ENCODE assay signal across 8 cellular contexts in genomic region chr16:75109732-75110243, GRCh38. TPM values are rescaled to one million over a fixed set of nuclear protein-coding genes. Genes with fewer than 3 reads are reported as not detected.
DNase-seq lines count a peak whose midpoint lies in the region; ATAC-seq and TF ChIP-seq lines count a peak whose summit lies in the region.
"Had no signal": no experiment of that assay in that cellular context is flagged by ENCODE, and none has a peak within 500 bp of the region (broad histone marks: within the 10 kb centered on the region; RNA-seq: fewer than 3 reads in every experiment).

No MANE protein-coding gene starts in this region.

- peak; percentile 36 for DNase-seq in H9
- peak; percentile 16 for DNase-seq in RPMI7951 (ENCODE audit: low read depth)
- DNase-seq in epithelial cell of prostate (ENCODE audit: low read depth, low spot score) = no peak
- DNase-seq in posterior vena cava (ENCODE audit: low spot score) = peak; percentile 67
- DNase-seq in NCI-H774 (lab: John Stamatoyannopoulos, UW) = no peak

- peaks cover 42 to 56% of the 10 kb centered on the region in 2 experiments for H3K4me1 Mint-ChIP-seq in H9

- H3K36me3 Mint-ChIP-seq in H9 (ENCODE audit: insufficient read depth in 1 of 3, low read depth in 3 of 3) = peaks cover 0 to 19% (median 14%) of the 10 kb centered on the region in 3 experiments; a peak in 5 of 7 replicates

- H3K27ac Mint-ChIP-seq in H9 = peak overlapping the region; percentile 17 to 62 (median 50); a peak in 4 of 7 replicates

- H3T11ph ChIP-seq in H9 (ENCODE audit: low read length) = no peak overlapping the region

- no peak overlapping the region for H4K5ac ChIP-seq in H9 (ENCODE audit: insufficient read length, low read depth, low read length)

- no peak overlapping the region for H3K4ac ChIP-seq in H9 (ENCODE audit: low read depth, low read length)

- H3K79me1 ChIP-seq in H9 (ENCODE audit: insufficient read depth, low read depth, low read length, poor library complexity, severe bottlenecking) = no peaks in the 10 kb centered on the region

- H3K56ac ChIP-seq in H9 (ENCODE audit: insufficient read length, low read depth, low read length) = no peak overlapping the region

- H3K4me3 Mint-ChIP-seq in H9 = no peak overlapping the region; a peak in 1 of 5 replicates

- no peak overlapping the region for H4K8ac ChIP-seq in H9 (replicated peaks; ENCODE audit: insufficient read length, low read depth, low read length)

- H2AFZ ChIP-seq in H9 (ENCODE audit: low read length) = no peak overlapping the region

- no peak overlapping the region for H2BK15ac ChIP-seq in H9 (ENCODE audit: low read depth, low read length)

- H3K23me2 ChIP-seq in H9 (ENCODE audit: insufficient read length, low read depth, low read length, poor library complexity, severe bottlenecking) = no peaks in the 10 kb centered on the region

- no peak overlapping the region for H3K4me2 ChIP-seq in H9 (ENCODE audit: insufficient read depth, insufficient read length, low read length)

- no peak overlapping the region for H3K23ac ChIP-seq in H9 (ENCODE audit: insufficient read length, low read depth, low read length)

- H3K9ac ChIP-seq in H9 (ENCODE audit: extremely low read depth, insufficient read length, low read length) = no peak overlapping the region

- no peak overlapping the region for H2AK5ac ChIP-seq in H9 (ENCODE audit: insufficient read length, low read length)

- no peak for ATAC-seq in GM21576 (IDR thresholded peaks at IDR 0.05; ENCODE audit: unreplicated experiment)
- ATAC-seq in GM18909 (IDR thresholded peaks at IDR 0.05; ENCODE audit: poor library complexity, unreplicated experiment) = no peak

- no peak overlapping the region for H4K91ac ChIP-seq in H9 (ENCODE audit: insufficient read length, low read depth, low read length)

- H3K9me3 Mint-ChIP-seq in H9 = no peaks in the 10 kb centered on the region

- H2BK120ac ChIP-seq in H9 (ENCODE audit: low read depth, low read length, poor library complexity, severe bottlenecking) = no peak overlapping the region

- no peak for TF ChIP-seq CTCF in H9 (conservative IDR thresholded peaks at IDR 0.05)

- H3K79me2 ChIP-seq in H9 (ENCODE audit: insufficient read depth, low read length) = no peaks in the 10 kb centered on the region

- intact Hi-C loops in posterior vena cava (cut with DNase I) = loop anchor here (2.0 to 10.0 kb wide), 2 partner anchors 65 to 111 kb away; partner anchors contain the start of gene ZNRF1 (in 2 of the 2)

- H2BK20ac ChIP-seq in H9 (ENCODE audit: low read depth, low read length, poor library complexity, severe bottlenecking) = no peak overlapping the region

- H2BK12ac ChIP-seq in H9 (ENCODE audit: insufficient read length, low read depth, low read length) = no peak overlapping the region

- H3K27ac ChIP-seq in H9 (ENCODE audit: insufficient read length, low read depth, low read length) (no peak overlapping the region), epithelial cell of prostate (peak overlapping the region; percentile 80)

- no CpG with 5 or more reads among the region's 10 CpGs for WGBS in H9 (ENCODE audit: extremely low coverage, insufficient read length, low lambda C conversion rate)

- H3K9me3 ChIP-seq in H9 (ENCODE audit: control insufficient read depth, low read depth, low read length) = no peaks in the 10 kb centered on the region

- no peaks in the 10 kb centered on the region for H3K27me3 ChIP-seq in H9 (ENCODE audit: insufficient read depth, low read length)

- H3K27me3 Mint-ChIP-seq in H9 (ENCODE audit: low read depth) = peaks cover 4% of the 10 kb centered on the region; the same call in 1 of the 2 replicates

- H2BK5ac ChIP-seq in H9 (ENCODE audit: insufficient read length, low read length) = no peak overlapping the region

- H3K18ac ChIP-seq in H9 (ENCODE audit: insufficient read length, low read depth, low read length) = no peak overlapping the region

- H4K20me1 ChIP-seq in H9 (ENCODE audit: control insufficient read depth, insufficient read depth, insufficient read length) = no peaks in the 10 kb centered on the region

- H3K14ac ChIP-seq in H9 (ENCODE audit: insufficient read depth, low read length) = no peak overlapping the region

- H3K4me1 ChIP-seq in H9 (ENCODE audit: insufficient read depth, low read length) = peaks cover 6% of the 10 kb centered on the region; the same call in 1 of the 2 replicates

RNA-seq across cellular contexts. Expression of gene LDHD, which starts 6.8 kb away (rescaled TPM):
- total RNA-seq in H9 (2021) (14.5 and 14.7 TPM in 2 replicates), posterior vena cava (1 to 10 TPM in 1 of 2 donors, under 1 TPM in 1; 0.52 to 2.3 TPM)
- total RNA-seq in RPMI7951 (2014; rRNA removed; shearing (Covaris generic)) = 0.68 and 0.96 TPM in 2 replicates
- total RNA-seq: kidney epithelial cell had no signal

RNA-seq across cellular contexts. Expression of gene ZFP1, which starts 38.5 kb away (rescaled TPM):
- total RNA-seq in H9 (2021) (13.7 and 15.3 TPM in 2 replicates), posterior vena cava (10 to 100 TPM in 1 of 2 donors, 1 to 10 TPM in 1; 9.1 to 10.2 TPM)
- total RNA-seq in RPMI7951 (2014; rRNA removed; shearing (Covaris generic)) = 17.2 and 21.3 TPM in 2 replicates

Comparison
In these comparisons a context has a peak if more than half of its experiments do, and no peak if none do; other contexts are left out.
1. DNase-seq: peak in H9 (single experiment), RPMI7951 (single experiment) and posterior vena cava (single experiment); none in epithelial cell of prostate (single experiment) and NCI-H774 (single experiment).